ENCODE assay signal across 7 cellular contexts in the genomic region with DNA sequence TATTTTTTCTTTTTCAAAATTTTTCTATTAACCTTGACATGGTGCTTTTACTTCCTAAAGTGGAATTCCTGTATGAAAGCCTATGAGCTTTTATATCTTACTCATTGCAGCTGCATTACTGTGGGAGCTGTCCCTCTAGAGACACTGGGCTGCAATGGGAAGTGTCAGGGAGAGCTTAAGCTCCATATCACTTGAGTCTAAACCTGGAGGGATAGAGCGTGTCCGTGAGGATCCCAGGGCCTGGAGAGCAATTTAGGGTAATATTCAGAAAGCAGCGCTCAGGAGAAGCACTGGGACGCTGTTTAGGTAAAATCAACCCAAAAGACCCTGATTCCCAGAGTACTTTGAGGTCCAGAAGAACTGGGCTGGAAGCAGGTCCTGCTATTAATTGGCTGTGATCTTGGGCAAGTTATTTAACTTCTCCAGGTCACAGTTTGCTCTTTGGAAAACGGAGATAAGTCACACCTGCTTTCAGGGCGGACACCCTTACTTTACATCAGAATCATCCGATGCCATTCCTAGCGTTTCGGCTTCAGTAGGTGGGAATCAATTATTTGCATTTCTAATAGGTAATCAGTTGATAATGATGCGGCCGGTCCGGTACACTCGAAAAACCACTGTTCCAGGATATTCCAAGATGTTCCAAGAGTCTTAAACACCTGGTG. TPM values are rescaled to one million over a fixed set of nuclear protein-coding genes. Genes with fewer than 3 reads are reported as not detected.
A peak's percentile ranks its signal among the peaks of the same experiment; 100 is the strongest.
DNase-seq lines count a peak whose midpoint lies in the region; FAIRE-seq and TF ChIP-seq lines count a peak whose summit lies in the region.

No MANE protein-coding gene starts in this region.

- TF ChIP-seq POLR2A in GM12891 (IDR thresholded peaks at IDR 0.05; ENCODE audit: low read depth, low read length), result no peak

- intact Hi-C loops in posterior cingulate gyrus (cut with DNase I), result loop anchor here (5.0 kb wide), 1 partner anchor 121 kb away; a partner anchor contains a TSS

- no peak for TF ChIP-seq CTCF in RWPE1 (conservative IDR thresholded peaks at IDR 0.05; ENCODE audit: low read depth)
- no peak for TF ChIP-seq CTCF in fibroblast of lung (conservative IDR thresholded peaks at IDR 0.05 in 1 of 2, IDR thresholded peaks at IDR 0.05 in 1 of 2; ENCODE audit: low read depth in 1 of 2, low read length in 2 of 2)

- H3K36me3 ChIP-seq in fibroblast of lung (ENCODE audit: control insufficient read depth, insufficient read depth, low read length), result peaks cover 6% of the 10 kb centered on the region

- peaks cover 8% of the 10 kb centered on the region for H3K79me2 ChIP-seq in fibroblast of lung (ENCODE audit: control insufficient read depth, insufficient read depth, low read length)

- no peak overlapping the region for H3K9ac ChIP-seq in fibroblast of lung (ENCODE audit: insufficient read depth, low read length)

- H3K4me2 ChIP-seq in fibroblast of lung (ENCODE audit: extremely low read depth, insufficient read depth, low read length), result peak overlapping the region; percentile 95

- H4K20me1 ChIP-seq in fibroblast of lung (ENCODE audit: control insufficient read depth, extremely low read depth, insufficient read depth, low read length), result no peaks in the 10 kb centered on the region

- CTCF ChIA-PET in RWPE1 (lab: Yijun Ruan, JAX), result interaction anchor here (0.7 to 1.1 kb wide), 5 partner anchors 8 to 239 kb away, joined by 3 to 5 read pairs (median 4); no protein-coding TSS in a partner anchor

- peaks cover 2% of the 10 kb centered on the region for H3K4me1 ChIP-seq in fibroblast of lung (ENCODE audit: control insufficient read depth, extremely low read depth, insufficient read depth, low read length)

- no peaks in the 10 kb centered on the region for H3K27me3 ChIP-seq in fibroblast of lung (ENCODE audit: control insufficient read depth, insufficient read depth, low read length)

- POLR2A ChIA-PET in RWPE1 (lab: Yijun Ruan, JAX; ENCODE audit: low non-redundant PET), result interaction anchor here (0.5 to 0.8 kb wide), 7 partner anchors 15 to 137 kb away, joined by 3 to 7 read pairs (median 4); no protein-coding TSS in a partner anchor

- FAIRE-seq in GM12891 (lab: Jason Lieb, UNC), result peak; percentile 26

- DNase-seq in GM12891 (ENCODE audit: insufficient read length, low spot score), result no peak
- DNase-seq in RWPE1 (ENCODE audit: low spot score), result no peak
- no peak for DNase-seq in fibroblast of lung (ENCODE audit: low read depth in 2 of 2)
- DNase-seq in skeletal muscle cell (ENCODE audit: low read depth), result no peak
- DNase-seq in ecto neural progenitor cell (ENCODE audit: low spot score), result no peak
- no peak for DNase-seq in COLO829 (ENCODE audit: low spot score)
- no peak for DNase-seq in posterior cingulate gyrus

- H2AFZ ChIP-seq in fibroblast of lung (ENCODE audit: low read length), result peak overlapping the region; percentile 15

- peak overlapping the region; percentile 49 to 98 (median 90) for H3K4me3 ChIP-seq in fibroblast of lung (replicated peaks in 1 of 4; ENCODE audit: control extremely low read depth in 1 of 4, insufficient read depth in 1 of 4, low read depth in 3 of 4, low read length in 4 of 4)
- peak overlapping the region; percentile 96 for H3K4me3 ChIP-seq in skeletal muscle cell (ENCODE audit: low read depth, low read length)

- H3K27ac ChIP-seq in RWPE1 (peak overlapping the region; percentile 81), fibroblast of lung (ENCODE audit: insufficient read depth, low read length) (no peak overlapping the region)

- H3K9me3 ChIP-seq in fibroblast of lung (ENCODE audit: control insufficient read depth, insufficient read depth, low read depth, low read length), result no peaks in the 10 kb centered on the region

TF ChIP-seq in GM12891, 5 proteins besides CTCF, POLR2A, EP300 and RAD21:
- TF ChIP-seq PAX5 (IDR thresholded peaks at IDR 0.05; ENCODE audit: insufficient read depth, low read length, severe bottlenecking), result no peak
- no peak for TF ChIP-seq POU2F2 (IDR thresholded peaks at IDR 0.05; ENCODE audit: low read depth, low read length)
- no peak for TF ChIP-seq POLR2AphosphoS5 (IDR thresholded peaks at IDR 0.05; ENCODE audit: low read depth, low read length)
- no peak for TF ChIP-seq TAF1 (IDR thresholded peaks at IDR 0.05; ENCODE audit: low read depth, low read length)
- TF ChIP-seq SPI1 (IDR thresholded peaks at IDR 0.05; ENCODE audit: low read depth, low read length), result no peak

RNA-seq across cellular contexts. Expression of a gene that starts 0.6 kb away (rescaled TPM):
- polyA plus RNA-seq in GM12891 (2012; ENCODE audit: low read depth, missing spikeins), result 176 TPM
- 355 and 455 TPM in 2 replicates for total RNA-seq in fibroblast of lung
- polyA plus RNA-seq in fibroblast of lung, result 335 and 398 TPM in 2 replicates
- 293 and 369 TPM in 2 replicates for polyA plus RNA-seq in fibroblast of lung (2012)
- polyA minus RNA-seq in fibroblast of lung (ENCODE audit: low replicate concordance), result 368 and 397 TPM in 2 replicates

RNA-seq across cellular contexts. Expression of a gene that starts 11.8 kb away (rescaled TPM):
- not detected for polyA plus RNA-seq in GM12891 (2012; ENCODE audit: low read depth, missing spikeins)
- total RNA-seq in fibroblast of lung, result not detected in 2 replicates
- not detected in 2 replicates for polyA plus RNA-seq in fibroblast of lung
- polyA plus RNA-seq in fibroblast of lung (2012), result not detected in 2 replicates
- polyA minus RNA-seq in fibroblast of lung (ENCODE audit: low replicate concordance), result not detected in 2 replicates
